ENCODE assay signal across 3 cellular contexts in genomic region chr2:203698410-203698809, GRCh38. TPM values are rescaled to one million over a fixed set of nuclear protein-coding genes. Genes with fewer than 3 reads are reported as not detected.
"Had no signal": no experiment of that assay in that cellular context is flagged by ENCODE, and none has a peak within 500 bp of the region (broad histone marks: within the 10 kb centered on the region; RNA-seq: fewer than 3 reads in every experiment).

No MANE protein-coding gene starts in this region.

RNA-seq across cellular contexts. Expression of gene CD28, which starts 8.0 kb away (rescaled TPM):
- total RNA-seq: neural crest cell, osteocyte, smooth muscle cell had no signal
